14 cellular contexts compared by ENCODE assay signal in genomic region chr20:62258499-62259293, GRCh38. TPM values are rescaled to one million over a fixed set of nuclear protein-coding genes. Genes with fewer than 3 reads are reported as not detected.
A peak's percentile ranks its signal among the peaks of the same experiment; 100 is the strongest.
DNase-seq lines count a peak whose midpoint lies in the region; ATAC-seq and TF ChIP-seq lines count a peak whose summit lies in the region.
"Had no signal": no experiment of that assay in that cellular context is flagged by ENCODE, and none has a peak within 500 bp of the region (broad histone marks: within the 10 kb centered on the region; RNA-seq: fewer than 3 reads in every experiment).

No MANE protein-coding gene starts in this region.

- H3K36me3 ChIP-seq in breast epithelium (no peaks in the 10 kb centered on the region), aorta (ENCODE audit: control insufficient read depth in 1 of 2, insufficient read depth in 2 of 2, low read length in 1 of 2) (no peaks in the 10 kb centered on the region)

- CTCF ChIA-PET in MCF 10A (lab: Yijun Ruan, JAX) = no interaction called here

- H3K27ac ChIP-seq in breast epithelium (peak overlapping the region in 1 of 2 donors; percentile 38), aorta (ENCODE audit: low read depth in 1 of 2, low read length in 2 of 2) (no peak overlapping the region)
- H3K27ac ChIP-seq: 22Rv1, ascending aorta had no signal

- peak; percentile 27 for DNase-seq in MCF 10A (ENCODE audit: unreplicated experiment)
- no peak for DNase-seq in breast epithelium (ENCODE audit: low spot score in 2 of 2)
- DNase-seq in cardiac fibroblast (ENCODE audit: low read depth in 2 of 2) = peak; percentile 71 to 85
- DNase-seq in iris pigment epithelial cell (ENCODE audit: low read depth) = peak; percentile 90
- peak; percentile 71 to 86 for DNase-seq in aorta
- no peak for DNase-seq in NCI-H1930 (lab: John Stamatoyannopoulos, UW)
- no peak for DNase-seq in NCI-H2227 (lab: John Stamatoyannopoulos, UW; ENCODE audit: unreplicated experiment)
- DNase-seq: MV-4-11 had no signal

- POLR2A ChIA-PET in MCF 10A (lab: Yijun Ruan, JAX) = no interaction called here

- no peaks in the 10 kb centered on the region for H3K27me3 Mint-ChIP-seq in MCF 10A (ENCODE audit: insufficient read depth, unreplicated experiment)
- H3K27me3 Mint-ChIP-seq: stimulated activated naive CD8-positive, alpha-beta T cell treated with anti-CD3 and anti-CD28 coated beads, Interleukin-15, Interleukin-2, amounts not matched to agents 100 ng/mL and 50 ng/mL, for 24 hours had no signal

- ATAC-seq in aorta (ENCODE audit: low FRiP score) = peak; percentile 84
- ATAC-seq in GM21576 (IDR thresholded peaks at IDR 0.05; ENCODE audit: unreplicated experiment) = no peak

- BruUV-seq in MCF 10A (replicated peaks; lab: Mats Ljungman, UMichigan) = no TSS peak

- no peaks in the 10 kb centered on the region for H3K9me3 Mint-ChIP-seq in MCF 10A (ENCODE audit: unreplicated experiment)
- H3K9me3 Mint-ChIP-seq: stimulated activated naive CD8-positive, alpha-beta T cell treated with anti-CD3 and anti-CD28 coated beads, Interleukin-15, Interleukin-2, amounts not matched to agents 100 ng/mL and 50 ng/mL, for 24 hours; T-helper 1 cell treated with Interleukin-12 subunit alpha and Interleukin-12 subunit beta and Interleukin-4 antibody, amounts not matched to agents 30 μg/mL and 1 μg/mL, for 36 hours had no signal

- no peaks in the 10 kb centered on the region for H3K4me1 ChIP-seq in breast epithelium
- H3K4me1 ChIP-seq in aorta (ENCODE audit: control insufficient read depth in 1 of 2, insufficient read depth in 2 of 2, low read length in 2 of 2) = no peaks in the 10 kb centered on the region
- H3K4me1 ChIP-seq: HAP-1 had no signal

- H3K9me3 ChIP-seq in breast epithelium = no peaks in the 10 kb centered on the region
- H3K9me3 ChIP-seq in aorta (ENCODE audit: control insufficient read depth, low read length) = no peaks in the 10 kb centered on the region
- H3K9me3 ChIP-seq: ascending aorta, HAP-1 had no signal

- H3K27me3 ChIP-seq in breast epithelium (no peaks in the 10 kb centered on the region), aorta (ENCODE audit: control insufficient read depth in 1 of 2, insufficient read depth in 2 of 2, low read length in 1 of 2) (no peaks in the 10 kb centered on the region)
- H3K27me3 ChIP-seq: ascending aorta had no signal

- no peak overlapping the region for H3K4me3 ChIP-seq in breast epithelium
- no peak overlapping the region for H3K4me3 ChIP-seq in cardiac fibroblast (replicated peaks in 1 of 2; ENCODE audit: low read depth in 2 of 2, low read length in 2 of 2)
- H3K4me3 ChIP-seq in aorta (ENCODE audit: low read length in 2 of 2) = no peak overlapping the region
- H3K4me3 ChIP-seq: ascending aorta, HAP-1 had no signal

- no peak for TF ChIP-seq CTCF in MCF 10A (IDR thresholded peaks at IDR 0.05; ENCODE audit: unreplicated experiment)
- TF ChIP-seq CTCF in breast epithelium (IDR thresholded peaks at IDR 0.05) = no peak
- no peak for TF ChIP-seq CTCF in cardiac fibroblast (IDR thresholded peaks at IDR 0.05; ENCODE audit: low read depth, low read length)

- no peak overlapping the region for H3K4me3 Mint-ChIP-seq in MCF 10A (ENCODE audit: unreplicated experiment)
- H3K4me3 Mint-ChIP-seq: stimulated activated naive CD8-positive, alpha-beta T cell treated with anti-CD3 and anti-CD28 coated beads, Interleukin-15, Interleukin-2, amounts not matched to agents 100 ng/mL and 50 ng/mL, for 24 hours; T-helper 1 cell treated with Interleukin-12 subunit alpha and Interleukin-12 subunit beta and Interleukin-4 antibody, amounts not matched to agents 30 μg/mL and 1 μg/mL, for 36 hours had no signal

- intact Hi-C loops in MCF 10A (cut with micrococcal nuclease) (no loop called here), breast epithelium (cut with DNase I; ENCODE audit: low total_unique reads) (no loop called here), aorta (cut with DNase I) (no loop called here)

- 52 to 58% methylated on average over 20 of the region's 20 CpGs for WGBS in aorta, 2 donors

- H3K27ac Mint-ChIP-seq in MCF 10A (ENCODE audit: low read depth, unreplicated experiment) = no peak overlapping the region
- H3K27ac Mint-ChIP-seq: stimulated activated naive CD8-positive, alpha-beta T cell treated with anti-CD3 and anti-CD28 coated beads, Interleukin-15, Interleukin-2, amounts not matched to agents 100 ng/mL and 50 ng/mL, for 24 hours; T-helper 1 cell treated with Interleukin-12 subunit alpha and Interleukin-12 subunit beta and Interleukin-4 antibody, amounts not matched to agents 30 μg/mL and 1 μg/mL, for 36 hours had no signal

- peaks cover 9% of the 10 kb centered on the region for H3K4me1 Mint-ChIP-seq in MCF 10A (ENCODE audit: insufficient read depth, unreplicated experiment)

- peaks cover 66% of the 10 kb centered on the region for H3K36me3 Mint-ChIP-seq in MCF 10A (ENCODE audit: insufficient read depth, unreplicated experiment)

- no peak for TF ChIP-seq POLR2A in breast epithelium (IDR thresholded peaks at IDR 0.05)

RNA-seq across cellular contexts. Expression of gene OSBPL2, which starts 20.4 kb away (rescaled TPM):
- total RNA-seq in MCF 10A (2022) = 38.8 and 51.9 TPM in 2 replicates
- total RNA-seq in breast epithelium = 10 to 100 TPM; 25.0 to 46.1 (median 38.0) TPM
- total RNA-seq in aorta = 10 to 100 TPM; 58.0 to 71.3 TPM
- polyA plus RNA-seq in aorta = 10 to 100 TPM; 16.2 to 27.8 TPM

RNA-seq across cellular contexts. Expression of gene HRH3, which starts 38.6 kb away (rescaled TPM):
- total RNA-seq in MCF 10A (2022) = not detected in 2 replicates
- not detected for total RNA-seq in breast epithelium
- not detected for total RNA-seq in aorta
- not detected for polyA plus RNA-seq in aorta

RNA-seq across cellular contexts. Expression of gene ADRM1, which starts 44.1 kb away (rescaled TPM):
- total RNA-seq in MCF 10A (2022) (98.0 and 127 TPM in 2 replicates), breast epithelium (100 to 1,000 TPM in 2 of 3 donors, 10 to 100 TPM in 1; 80.2 to 131 (median 105) TPM), aorta (10 to 100 TPM; 56.1 to 61.8 TPM)
- 10 to 100 TPM; 41.4 to 80.9 TPM for polyA plus RNA-seq in aorta

Comparison
In these comparisons a context has a peak if more than half of its experiments do, and no peak if none do; other contexts are left out.
1. DNase-seq: peak in MCF 10A (single experiment), cardiac fibroblast (2 of 2), iris pigment epithelial cell (single experiment) and aorta (2 of 2); none in breast epithelium (0 of 2), NCI-H1930 (0 of 2) and NCI-H2227 (single experiment).